9 cellular contexts compared by ENCODE assay signal in the genomic region with DNA sequence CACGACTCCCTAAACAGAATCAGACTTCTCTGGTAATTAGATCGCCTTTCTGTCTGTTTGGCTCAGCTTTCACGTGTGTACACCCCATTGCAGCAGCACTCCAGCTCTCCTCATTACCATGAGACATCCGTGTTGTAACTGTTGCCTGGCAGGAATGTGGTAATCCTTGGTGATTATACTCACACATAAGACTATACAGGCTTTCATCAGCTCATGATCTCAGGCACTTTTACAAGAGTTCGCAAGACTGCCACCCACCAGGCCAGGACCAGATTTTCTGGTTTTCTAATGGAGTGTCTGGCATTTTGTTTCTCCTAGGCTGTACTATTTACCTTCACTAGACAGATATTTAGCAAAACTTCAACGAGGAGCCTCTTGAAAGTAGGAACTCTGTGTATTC. TPM values are rescaled to one million over a fixed set of nuclear protein-coding genes. Genes with fewer than 3 reads are reported as not detected.
DNase-seq lines count a peak whose midpoint lies in the region; ATAC-seq and TF ChIP-seq lines count a peak whose summit lies in the region.
"Had no signal": no experiment of that assay in that cellular context is flagged by ENCODE, and none has a peak within 500 bp of the region (broad histone marks: within the 10 kb centered on the region; RNA-seq: fewer than 3 reads in every experiment).

No MANE protein-coding gene starts in this region.

- peaks cover 18% of the 10 kb centered on the region for H3K4me1 ChIP-seq in osteoblast (ENCODE audit: insufficient read depth, low read length)
- peaks cover 0 to 8% (median 0%) of the 10 kb centered on the region in 4 donors for H3K4me1 ChIP-seq in Peyer's patch

- no peak overlapping the region for H2AFZ ChIP-seq in osteoblast (ENCODE audit: low read length)

- no peak for TF ChIP-seq POLR2A in Peyer's patch (IDR thresholded peaks at IDR 0.05)

- H3K79me2 ChIP-seq in osteoblast (ENCODE audit: insufficient read depth, low read length) = peaks cover 70% of the 10 kb centered on the region

- H3K4me3 ChIP-seq in osteoblast (ENCODE audit: insufficient read depth, low read length) (no peak overlapping the region), Peyer's patch (no peak overlapping the region)

- TF ChIP-seq CTCF in osteoblast (IDR thresholded peaks at IDR 0.05; ENCODE audit: extremely low read depth, low read depth, low read length) (no peak), Peyer's patch (IDR thresholded peaks at IDR 0.05) (no peak)

- peak; percentile 92 for DNase-seq in DMS79 (lab: John Stamatoyannopoulos, UW)
- DNase-seq in NCI-H2029 (lab: John Stamatoyannopoulos, UW) = peak; percentile 77
- no peak for DNase-seq in osteoblast (ENCODE audit: insufficient read length, low spot score, missing footprints)
- DNase-seq in Peyer's patch = no peak
- DNase-seq in NCI-H2227 treated with DMSO at 0.1 percent for 48 hours (lab: John Stamatoyannopoulos, UW) = no peak
- DNase-seq in activated CD4-positive, alpha-beta T cell treated with anti-CD3 and anti-CD28 coated beads for 4 hours = no peak
- DNase-seq: NCI-H446 treated with DMSO at 0.1 percent for 48 hours had no signal

- ATAC-seq in esophagus mucosa = peak; percentile 99
- ATAC-seq in GM18858 (IDR thresholded peaks at IDR 0.05; ENCODE audit: unreplicated experiment) = no peak

- H3K9me3 ChIP-seq in osteoblast (ENCODE audit: low read depth, low read length) = no peaks in the 10 kb centered on the region
- no peaks in the 10 kb centered on the region for H3K9me3 ChIP-seq in Peyer's patch

- peaks cover 10% of the 10 kb centered on the region for H4K20me1 ChIP-seq in osteoblast (ENCODE audit: insufficient read depth, low read length)

- H3K27me3 ChIP-seq in osteoblast (ENCODE audit: insufficient read depth, low read length) (no peaks in the 10 kb centered on the region), Peyer's patch (no peaks in the 10 kb centered on the region)

- H3K36me3 ChIP-seq in osteoblast (ENCODE audit: insufficient read depth, low read length) = no peaks in the 10 kb centered on the region
- no peaks in the 10 kb centered on the region for H3K36me3 ChIP-seq in Peyer's patch

- no peak overlapping the region for H3K4me2 ChIP-seq in osteoblast (ENCODE audit: insufficient read depth, low read length)

- H3K27ac ChIP-seq in osteoblast (ENCODE audit: low read depth, low read length) (peak overlapping the region; percentile 24), Peyer's patch (no peak overlapping the region)

RNA-seq across cellular contexts. Expression of a gene that starts 50.2 kb away (rescaled TPM):
- total RNA-seq in esophagus mucosa (12.6 TPM), osteoblast (52.5 and 53.9 TPM in 2 replicates), Peyer's patch (10 to 100 TPM; 11.8 to 16.5 (median 14.3) TPM)

Comparison
In these comparisons a context has a peak if more than half of its experiments do, and no peak if none do; other contexts are left out.
1. DNase-seq: peak in DMS79 (single experiment) and NCI-H2029 (single experiment); none in osteoblast (single experiment), Peyer's patch (0 of 3), NCI-H2227 treated with DMSO at 0.1 percent for 48 hours (single experiment) and activated CD4-positive, alpha-beta T cell treated with anti-CD3 and anti-CD28 coated beads for 4 hours (0 of 2).